ENCODE assay signal across 10 cellular contexts in the genomic region with DNA sequence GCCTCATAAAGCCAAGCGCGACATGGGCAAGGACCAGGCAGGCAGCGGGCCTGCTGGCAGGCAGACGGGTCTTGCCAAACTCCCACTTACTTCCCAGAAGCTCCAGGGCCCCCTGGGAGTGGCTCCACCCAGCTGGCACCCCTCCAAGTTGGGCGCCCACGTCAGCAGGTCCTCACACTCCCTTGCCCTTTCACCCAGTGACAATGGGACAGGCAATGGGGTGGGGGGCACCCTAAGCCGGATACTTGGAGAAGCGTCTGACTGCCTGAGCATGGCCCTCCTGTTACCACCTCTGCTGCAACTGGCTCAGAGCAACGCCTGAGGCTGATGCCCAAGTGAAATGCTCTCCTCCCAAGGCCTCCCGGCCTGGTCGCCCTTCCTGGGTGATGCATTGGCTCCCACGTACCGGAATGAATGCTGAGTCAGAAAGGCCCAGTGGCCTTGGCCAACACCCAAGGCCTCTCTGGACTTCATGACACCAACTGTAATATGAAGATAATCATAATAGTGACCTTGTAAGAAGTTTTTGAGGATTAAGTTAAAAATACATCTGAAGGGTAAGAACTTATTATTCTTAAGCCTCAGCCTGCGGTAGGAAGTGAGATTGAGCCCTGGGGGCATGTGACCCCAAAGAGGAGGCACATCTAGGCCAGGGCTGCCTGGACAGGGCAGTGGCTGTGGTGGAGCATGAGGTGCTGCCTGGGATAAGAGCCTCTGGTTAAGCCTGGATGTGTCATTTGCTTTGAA. TPM values are rescaled to one million over a fixed set of nuclear protein-coding genes. Genes with fewer than 3 reads are reported as not detected.
A peak's percentile ranks its signal among the peaks of the same experiment; 100 is the strongest.
DNase-seq lines count a peak whose midpoint lies in the region; TF ChIP-seq lines count a peak whose summit lies in the region.
"Had no signal": no experiment of that assay in that cellular context is flagged by ENCODE, and none has a peak within 500 bp of the region (broad histone marks: within the 10 kb centered on the region; RNA-seq: fewer than 3 reads in every experiment).

No MANE protein-coding gene starts in this region.

- no peaks in the 10 kb centered on the region for H3K36me3 ChIP-seq in endodermal cell (ENCODE audit: control insufficient read depth, insufficient read depth, low read length)
- no peaks in the 10 kb centered on the region for H3K36me3 ChIP-seq in muscle layer of duodenum (ENCODE audit: control insufficient read depth in 1 of 2, insufficient read depth in 2 of 2, low read length in 2 of 2)
- H3K36me3 ChIP-seq: BLaER1 treated with 17β-estradiol and CSF1 and Interleukin-3, amounts not matched to agents 10 nM and 100 nM had no signal

- H3K27ac ChIP-seq in endodermal cell (ENCODE audit: low read depth, low read length) (no peak overlapping the region), muscle layer of duodenum (ENCODE audit: low read length) (peak overlapping the region; percentile 68)

- peak overlapping the region; percentile 73 for H3K27ac Mint-ChIP-seq in endodermal cell

- DNase-seq in A172 (ENCODE audit: low spot score) = peak; percentile 90
- peak; percentile 28 for DNase-seq in NCI-H2171 (lab: John Stamatoyannopoulos, UW)
- no peak for DNase-seq in endodermal cell
- no peak for DNase-seq in NOMO-1 (lab: John Stamatoyannopoulos, UW; ENCODE audit: unreplicated experiment in 2 of 2)
- DNase-seq in cerebellar cortex (ENCODE audit: low spot score) = no peak
- no peak for DNase-seq in activated gamma-delta T cell (lab: John Stamatoyannopoulos, UW)
- no peak for DNase-seq in Ammon's horn (ENCODE audit: low spot score)
- DNase-seq: NCI-H1694 treated with DMSO at 0.1 percent for 48 hours had no signal

- H3K9me3 ChIP-seq in endodermal cell (ENCODE audit: control insufficient read depth, low read length) (no peaks in the 10 kb centered on the region), muscle layer of duodenum (ENCODE audit: control insufficient read depth in 1 of 2, low read length in 2 of 2) (no peaks in the 10 kb centered on the region)
- H3K9me3 ChIP-seq: BLaER1 treated with 17β-estradiol and CSF1 and Interleukin-3, amounts not matched to agents 10 nM and 100 nM had no signal

- H3K4me3 ChIP-seq in endodermal cell (ENCODE audit: low read length) = no peak overlapping the region
- no peak overlapping the region for H3K4me3 ChIP-seq in muscle layer of duodenum (ENCODE audit: low read depth in 1 of 2, low read length in 2 of 2)
- H3K4me3 ChIP-seq: BLaER1 treated with 17β-estradiol and CSF1 and Interleukin-3, amounts not matched to agents 10 nM and 100 nM had no signal

- no peak overlapping the region for H3K9ac ChIP-seq in endodermal cell (ENCODE audit: extremely low read depth, low read length, poor library complexity, severe bottlenecking)

- H3K4me1 ChIP-seq in endodermal cell (ENCODE audit: control insufficient read depth, insufficient read depth, low read length) = no peaks in the 10 kb centered on the region
- peaks cover 18 to 49% of the 10 kb centered on the region in 2 donors for H3K4me1 ChIP-seq in muscle layer of duodenum (ENCODE audit: control insufficient read depth in 1 of 2, insufficient read depth in 2 of 2, low read length in 2 of 2)

- 90 to 95% methylated on average over 9 to 14 of the region's 14 CpGs for WGBS in endodermal cell (ENCODE audit: insufficient coverage in 1 of 2, insufficient read length in 1 of 2), 2 experiments

- H3K9me3 Mint-ChIP-seq in endodermal cell = no peaks in the 10 kb centered on the region

- peaks cover 7% of the 10 kb centered on the region for H3K4me1 Mint-ChIP-seq in endodermal cell

- no peaks in the 10 kb centered on the region for H3K27me3 Mint-ChIP-seq in endodermal cell (ENCODE audit: insufficient read depth)

- no peak overlapping the region for H3K4me3 Mint-ChIP-seq in endodermal cell

- H3K36me3 Mint-ChIP-seq in endodermal cell (ENCODE audit: low read depth) = no peaks in the 10 kb centered on the region

- TF ChIP-seq CTCF in endodermal cell (conservative IDR thresholded peaks at IDR 0.05) = no peak

- H3K27me3 ChIP-seq in endodermal cell (ENCODE audit: control insufficient read depth, insufficient read depth, low read length, poor library complexity, severe bottlenecking) = no peaks in the 10 kb centered on the region
- no peaks in the 10 kb centered on the region for H3K27me3 ChIP-seq in muscle layer of duodenum (ENCODE audit: low read depth, low read length)

RNA-seq across cellular contexts. Expression of a gene that starts 31.7 kb away (rescaled TPM):
- 0.05 and 0.60 TPM in 2 replicates for total RNA-seq in A172 (2014; rRNA removed; shearing (Covaris generic))
- total RNA-seq in endodermal cell = not detected
- polyA plus RNA-seq in endodermal cell (2013, experiment 1 of 2) = 1.9 TPM
- polyA plus RNA-seq in endodermal cell (2013, experiment 2 of 2) = 1.7 TPM

RNA-seq across cellular contexts. Expression of a gene that starts 39.9 kb away (rescaled TPM):
- total RNA-seq in A172 (2014; rRNA removed; shearing (Covaris generic)) = 35.9 and 38.9 TPM in 2 replicates
- total RNA-seq in endodermal cell = 10 to 100 TPM; 23.3 to 24.8 TPM
- polyA plus RNA-seq in endodermal cell (2013, experiment 1 of 2) = 13.4 TPM
- polyA plus RNA-seq in endodermal cell (2013, experiment 2 of 2) = 12.8 TPM

Comparison
In these comparisons a context has a peak if more than half of its experiments do, and no peak if none do; other contexts are left out.
1. DNase-seq: peak in A172 (single experiment) and NCI-H2171 (single experiment); none in endodermal cell (single experiment), NOMO-1 (0 of 2), cerebellar cortex (single experiment), activated gamma-delta T cell (single experiment) and Ammon's horn (single experiment).